ENCODE assay signal across 19 cellular contexts in the genomic region with DNA sequence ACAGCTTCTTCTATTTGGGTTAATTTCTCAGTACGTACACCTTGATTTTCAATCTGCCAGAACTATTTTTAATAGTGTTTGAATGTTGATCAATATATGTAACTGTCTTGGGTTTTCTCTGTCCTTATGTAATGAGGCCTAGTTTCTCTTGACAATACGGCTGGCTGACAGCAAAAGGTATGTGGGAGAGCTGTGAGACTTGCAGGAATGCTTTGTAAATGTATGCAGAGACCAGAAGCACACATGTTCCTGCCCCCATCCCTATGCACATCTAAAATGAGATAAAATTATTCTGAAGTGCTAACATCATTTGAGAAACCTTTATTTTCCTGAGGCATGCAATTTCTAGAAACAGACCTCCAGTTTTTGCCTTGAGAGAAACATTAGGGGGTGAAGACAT.
DNase-seq lines count a peak whose midpoint lies in the region; ATAC-seq, FAIRE-seq and TF ChIP-seq lines count a peak whose summit lies in the region.
"Had no signal": no experiment of that assay in that cellular context is flagged by ENCODE, and none has a peak within 500 bp of the region (broad histone marks: within the 10 kb centered on the region; RNA-seq: fewer than 3 reads in every experiment).

No MANE protein-coding gene starts in this region.

- H3K9me3 ChIP-seq in H1 (ENCODE audit: insufficient read depth in 2 of 2, low read depth in 1 of 2, low read length in 1 of 2) (no peaks in the 10 kb centered on the region), ascending aorta (no peaks in the 10 kb centered on the region), sigmoid colon (no peaks in the 10 kb centered on the region), SK-N-SH (no peaks in the 10 kb centered on the region)
- H3K9me3 ChIP-seq: A549, Caco-2, HAP-1 had no signal

- no peak overlapping the region; the same call in 1 of the 2 replicates for H3K27ac Mint-ChIP-seq in GM23338
- H3K27ac Mint-ChIP-seq: CD4-positive, alpha-beta T cell had no signal

- no peak overlapping the region for H3K14ac ChIP-seq in H1 (ENCODE audit: insufficient read length)

- no peak overlapping the region for H2AK5ac ChIP-seq in H1 (ENCODE audit: low read depth, low read length)

- H2BK15ac ChIP-seq in H1 (ENCODE audit: low read length) = no peak overlapping the region

- H4K8ac ChIP-seq in H1 (ENCODE audit: extremely low read depth, insufficient read depth, low read length) = no peak overlapping the region

- no peak overlapping the region for H2BK5ac ChIP-seq in H1 (ENCODE audit: low read depth, low read length)

- H3K9me2 ChIP-seq in GM23338 (ENCODE audit: insufficient read depth) (no peaks in the 10 kb centered on the region), SK-N-SH (no peaks in the 10 kb centered on the region)

- H3K23ac ChIP-seq in H1 (ENCODE audit: insufficient read length) = no peak overlapping the region

- H2AFZ ChIP-seq in GM23338 = no peak overlapping the region
- no peak overlapping the region for H2AFZ ChIP-seq in H1 (ENCODE audit: low read length)
- no peak overlapping the region for H2AFZ ChIP-seq in SK-N-SH (ENCODE audit: low read depth)

- TF ChIP-seq RAD21 in H1 (IDR thresholded peaks at IDR 0.05 in 1 of 2, conservative IDR thresholded peaks at IDR 0.05 in 1 of 2; ENCODE audit: low read depth in 2 of 2, low read length in 2 of 2) (no peak), SK-N-SH (IDR thresholded peaks at IDR 0.05; ENCODE audit: low read length) (no peak)

- no peak overlapping the region for H3K4me3 Mint-ChIP-seq in GM23338
- H3K4me3 Mint-ChIP-seq: CD4-positive, alpha-beta T cell had no signal

- no peaks in the 10 kb centered on the region; the same call in 2 of the 3 replicates for H3K9me3 Mint-ChIP-seq in GM23338

- no peak overlapping the region for H4K5ac ChIP-seq in H1 (ENCODE audit: insufficient read length, low read depth, low read length)

- H3K4ac ChIP-seq in H1 (replicated peaks; ENCODE audit: insufficient read length, low read depth, low read length) = no peak overlapping the region

- no peaks in the 10 kb centered on the region; the same call in 2 of the 3 replicates for H3K36me3 Mint-ChIP-seq in GM23338 (ENCODE audit: low read depth)

- no peak overlapping the region for H4K91ac ChIP-seq in H1 (replicated peaks; ENCODE audit: insufficient read length, low read length)

- intact Hi-C loops in ascending aorta (cut with DNase I) (no loop called here), sigmoid colon (cut with DNase I) (no loop called here)

- H2BK12ac ChIP-seq in H1 (ENCODE audit: low read depth, low read length) = no peak overlapping the region

- H3F3A ChIP-seq in GM23338 (replicated peaks; ENCODE audit: low read depth) = no peaks in the 10 kb centered on the region
- H3F3A ChIP-seq in SK-N-SH (replicated peaks; ENCODE audit: insufficient read depth) = no peaks in the 10 kb centered on the region

- no peak overlapping the region for H3K27ac ChIP-seq in GM23338 (ENCODE audit: low read depth)
- H3K27ac ChIP-seq in H1 (ENCODE audit: low read depth, low read length) = no peak overlapping the region
- H3K27ac ChIP-seq in ascending aorta = no peak overlapping the region
- H3K27ac ChIP-seq in sigmoid colon = no peak overlapping the region
- H3K27ac ChIP-seq in SK-N-SH (ENCODE audit: low read depth in 2 of 2, low read length in 1 of 2) = no peak overlapping the region
- H3K27ac ChIP-seq: 22Rv1, A549, C4-2B had no signal

- no peak overlapping the region for H2BK20ac ChIP-seq in H1 (ENCODE audit: low read length)

- TF ChIP-seq POLR2A in H1 (IDR thresholded peaks at IDR 0.05; ENCODE audit: control extremely low read depth in 1 of 2, low read depth in 2 of 2, low read length in 2 of 2) (no peak), sigmoid colon (IDR thresholded peaks at IDR 0.05) (no peak)

- H3K9ac ChIP-seq in H1 (replicated peaks in 1 of 4; ENCODE audit: extremely low read depth in 1 of 4, low read depth in 3 of 4, low read length in 3 of 4) (no peak overlapping the region), SK-N-SH (no peak overlapping the region)

- H3K23me2 ChIP-seq in H1 (ENCODE audit: low read depth, low read length) = no peaks in the 10 kb centered on the region

- TF ChIP-seq EP300 in H1 (IDR thresholded peaks at IDR 0.05; ENCODE audit: borderline replicate concordance in 1 of 2, low read depth in 2 of 2, low read length in 2 of 2) (no peak), sigmoid colon (IDR thresholded peaks at IDR 0.05) (no peak), SK-N-SH (IDR thresholded peaks at IDR 0.05; ENCODE audit: borderline replicate concordance in 1 of 2, low read depth in 1 of 2, low read length in 1 of 2) (no peak)

- H3K36me3 ChIP-seq in GM23338 (ENCODE audit: insufficient read depth) (no peaks in the 10 kb centered on the region), H1 (ENCODE audit: control insufficient read depth in 2 of 4, insufficient read depth in 4 of 4, low read length in 3 of 4) (no peaks in the 10 kb centered on the region), ascending aorta (no peaks in the 10 kb centered on the region), sigmoid colon (no peaks in the 10 kb centered on the region), SK-N-SH (replicated peaks in 1 of 2; ENCODE audit: control insufficient read depth in 1 of 2, insufficient read depth in 2 of 2, low read length in 1 of 2) (no peaks in the 10 kb centered on the region)
- H3K36me3 ChIP-seq: HAP-1 had no signal

- WGBS in H1 (ENCODE audit: extremely low coverage in 1 of 2, insufficient coverage in 1 of 2, insufficient read length in 1 of 2, insufficient replicate concordance in 2 of 2, low coverage in 1 of 2, low lambda C conversion rate in 2 of 2, missing lambda C conversion rate in 1 of 2), 2 experiments = 88% methylated on average over 2 of the region's 2 CpGs; no CpG with 5 or more reads in 1 of the 2 experiments
- 54 to 77% methylated on average over 2 of the region's 2 CpGs for WGBS in sigmoid colon, 2 donors
- WGBS in SK-N-SH (ENCODE audit: low lambda C conversion rate) = 8% methylated on average over 2 of the region's 2 CpGs

- TF ChIP-seq CTCF in GM23338 (conservative IDR thresholded peaks at IDR 0.05; ENCODE audit: low read depth in 2 of 2) = no peak
- no peak for TF ChIP-seq CTCF in H1 (IDR thresholded peaks at IDR 0.05; ENCODE audit: control extremely low read depth in 1 of 3, insufficient read depth in 1 of 3, low read depth in 1 of 3, low read length in 3 of 3)
- no peak for TF ChIP-seq CTCF in ascending aorta (IDR thresholded peaks at IDR 0.05)
- TF ChIP-seq CTCF in sigmoid colon (IDR thresholded peaks at IDR 0.05) = no peak
- no peak for TF ChIP-seq CTCF in SK-N-SH (IDR thresholded peaks at IDR 0.05)

- POLR2A ChIA-PET in H1 (lab: Charles Lee; ENCODE audit: partially characterized antibody) (no interaction called here), SK-N-SH (lab: Yijun Ruan, JAX) (no interaction called here)

- H3K4me3 ChIP-seq in GM23338 (no peak overlapping the region), H1 (ENCODE audit: extremely low read depth in 1 of 4, insufficient read depth in 2 of 4, low read depth in 3 of 4, low read length in 4 of 4) (no peak overlapping the region), ascending aorta (no peak overlapping the region), sigmoid colon (no peak overlapping the region), SK-N-SH (ENCODE audit: low read depth in 2 of 2, low read length in 1 of 2) (no peak overlapping the region)
- H3K4me3 ChIP-seq: A549, HAP-1 had no signal

- H3K79me2 ChIP-seq in GM23338 (replicated peaks; ENCODE audit: insufficient read depth) (no peaks in the 10 kb centered on the region), H1 (ENCODE audit: control insufficient read depth in 1 of 2, insufficient read depth in 2 of 2, low read length in 2 of 2) (no peaks in the 10 kb centered on the region), SK-N-SH (ENCODE audit: insufficient read depth) (no peaks in the 10 kb centered on the region)

- H4K20me1 ChIP-seq in GM23338 (replicated peaks; ENCODE audit: insufficient read depth) (no peaks in the 10 kb centered on the region), H1 (replicated peaks in 1 of 2; ENCODE audit: control insufficient read depth in 1 of 2, insufficient read depth in 2 of 2, low read length in 2 of 2) (no peaks in the 10 kb centered on the region), SK-N-SH (ENCODE audit: insufficient read depth) (no peaks in the 10 kb centered on the region)

- CTCF ChIA-PET in H1 (lab: Charles Lee; ENCODE audit: partially characterized antibody) (no interaction called here), SK-N-SH (lab: Yijun Ruan, JAX) (no interaction called here)

- FAIRE-seq in H1 (lab: Jason Lieb, UNC) = no peak
- FAIRE-seq: A549, D721Med, G401.6, GM12891, GM19239 had no signal

- peak; percentile 25 for DNase-seq in GM23338 (ENCODE audit: low spot score)
- DNase-seq in H1 (ENCODE audit: low read depth in 1 of 2, low spot score in 2 of 2) = no peak
- peak; percentile 14 for DNase-seq in inferior parietal cortex (ENCODE audit: extremely low spot score)
- peak; percentile 18 for DNase-seq in putamen (ENCODE audit: low spot score)
- DNase-seq in ascending aorta (ENCODE audit: low spot score in 2 of 2) = no peak
- no peak for DNase-seq in sigmoid colon
- no peak for DNase-seq in SK-N-SH
- DNase-seq: AML-193; Caco-2; CD4-positive, alpha-beta T cell; GOT3 had no signal

- no peak overlapping the region for H3K18ac ChIP-seq in H1 (ENCODE audit: extremely low read depth, low read length)

- peaks cover 2% of the 10 kb centered on the region for H3K27me3 Mint-ChIP-seq in GM23338 (ENCODE audit: insufficient read depth, low read depth, poor library complexity)
- H3K27me3 Mint-ChIP-seq: CD4-positive, alpha-beta T cell had no signal

- H3K4me1 ChIP-seq in GM23338 (ENCODE audit: insufficient read depth) = peaks cover 11% of the 10 kb centered on the region; the same call in 1 of the 2 replicates
- peaks cover 0 to 6% (median 2%) of the 10 kb centered on the region in 4 experiments; a peak in 3 of 7 replicates for H3K4me1 ChIP-seq in H1 (replicated peaks in 1 of 4; ENCODE audit: control insufficient read depth in 3 of 4, insufficient read depth in 4 of 4, low read length in 3 of 4)
- no peaks in the 10 kb centered on the region for H3K4me1 ChIP-seq in ascending aorta
- H3K4me1 ChIP-seq in sigmoid colon = no peaks in the 10 kb centered on the region
- no peaks in the 10 kb centered on the region for H3K4me1 ChIP-seq in SK-N-SH (ENCODE audit: control insufficient read depth in 1 of 2, insufficient read depth in 2 of 2, low read depth in 1 of 2, low read length in 1 of 2)
- H3K4me1 ChIP-seq: A549, Caco-2, HAP-1 had no signal

- no peaks in the 10 kb centered on the region for H3K27me3 ChIP-seq in GM23338 (ENCODE audit: insufficient read depth)
- no peaks in the 10 kb centered on the region for H3K27me3 ChIP-seq in H1 (replicated peaks in 1 of 4; ENCODE audit: control insufficient read depth in 3 of 4, extremely low read depth in 1 of 4, insufficient read depth in 3 of 4, low read length in 3 of 4)
- no peaks in the 10 kb centered on the region for H3K27me3 ChIP-seq in ascending aorta
- H3K27me3 ChIP-seq in sigmoid colon = no peaks in the 10 kb centered on the region
- no peaks in the 10 kb centered on the region for H3K27me3 ChIP-seq in SK-N-SH (ENCODE audit: insufficient read depth)

- no peak overlapping the region for H3K56ac ChIP-seq in H1 (replicated peaks; ENCODE audit: insufficient read length, low read depth, low read length)

- ATAC-seq in GM23338 = peak; percentile 75
- ATAC-seq: A549 had no signal

- H3K4me1 Mint-ChIP-seq in GM23338 = peaks cover 32% of the 10 kb centered on the region

- no peak overlapping the region for H3K4me2 ChIP-seq in GM23338
- H3K4me2 ChIP-seq in H1 (ENCODE audit: insufficient read depth in 1 of 2, low read depth in 2 of 2, low read length in 2 of 2) = no peak overlapping the region
- no peak overlapping the region for H3K4me2 ChIP-seq in SK-N-SH
- H3K4me2 ChIP-seq: A549 had no signal

- H3K79me1 ChIP-seq in H1 (ENCODE audit: low read depth, low read length) = no peaks in the 10 kb centered on the region

- H2BK120ac ChIP-seq in H1 (replicated peaks; ENCODE audit: low read depth, low read length) = peak overlapping the region; percentile 72

Comparison
In these comparisons a context has a peak if more than half of its experiments do, and no peak if none do; other contexts are left out.
1. DNase-seq: peak in GM23338 (single experiment), inferior parietal cortex (single experiment) and putamen (single experiment); none in H1 (0 of 2), ascending aorta (0 of 2), sigmoid colon (single experiment) and SK-N-SH (single experiment).